In genomic region chr4:110058677-110059076, GRCh38 we compare ENCODE assay signal across 22 cellular contexts.
DNase-seq lines count a peak whose midpoint lies in the region; ATAC-seq and TF ChIP-seq lines count a peak whose summit lies in the region.
"Had no signal": no experiment of that assay in that cellular context is flagged by ENCODE, and none has a peak within 500 bp of the region (broad histone marks: within the 10 kb centered on the region; RNA-seq: fewer than 3 reads in every experiment).

No MANE protein-coding gene starts in this region.

- H3K27me3 Mint-ChIP-seq in activated CD4-positive, alpha-beta memory T cell treated with anti-CD3 and anti-CD28 coated beads for 36 hours, result no peaks in the 10 kb centered on the region

- DNase-seq in cardiac muscle cell (ENCODE audit: low read depth in 1 of 2, low spot score in 1 of 2) (no peak), Right ventricle myocardium superior (no peak), epithelial cell of prostate (ENCODE audit: low read depth, low spot score) (no peak), thyroid gland (no peak), NCI-H748 (lab: John Stamatoyannopoulos, UW; ENCODE audit: unreplicated experiment) (no peak)
- DNase-seq in activated CD4-positive, alpha-beta memory T cell treated with anti-CD3 and anti-CD28 coated beads for 36 hours, result no peak
- no peak for DNase-seq in stimulated activated effector memory CD8-positive, alpha-beta T cell treated with anti-CD3 and anti-CD28 coated beads, Interleukin-12 subunit alpha, Interleukin-12 subunit beta, amount 100 ng/mL, for 72 hours (ENCODE audit: low spot score in 2 of 2)
- no peak for DNase-seq in effector memory CD4-positive, alpha-beta T cell
- DNase-seq: activated CD4-positive, alpha-beta T cell treated with anti-CD3 and anti-CD28 coated beads for 1 hour; activated CD8-positive, alpha-beta memory T cell treated with anti-CD3 and anti-CD28 coated beads, Interleukin-2, amount 50 U/mL, for 48 hours; activated naive CD4-positive, alpha-beta T cell treated with anti-CD3 and anti-CD28 coated beads for 36 hours; anterior cingulate cortex; central memory CD4-positive, alpha-beta T cell; DMS 273 treated with DMSO at 0.1 percent for 48 hours; GDM1; HCEC 1CT; NCI-H1694 treated with DMSO at 0.1 percent for 48 hours; NCI-H2227 treated with DMSO at 0.1 percent for 48 hours; NCI-H748 treated with DMSO at 0.1 percent for 48 hours; stimulated activated CD4-positive, alpha-beta T cell treated with anti-CD3 and anti-CD28 coated beads, Interleukin-2, amount 100 ng/mL, for 24 hours; stimulated activated naive CD4-positive, alpha-beta T cell had no signal

- H3K27me3 ChIP-seq in cardiac muscle cell (no peaks in the 10 kb centered on the region), thyroid gland (no peaks in the 10 kb centered on the region)
- no peaks in the 10 kb centered on the region for H3K27me3 ChIP-seq in effector memory CD4-positive, alpha-beta T cell (replicated peaks; ENCODE audit: control insufficient read depth, insufficient read depth, low read length, poor library complexity, severe bottlenecking)

- POLR2A ChIA-PET in activated CD4-positive, alpha-beta memory T cell treated with anti-CD3 and anti-CD28 coated beads for 36 hours (lab: Charles Lee), result interaction anchor here (1.0 kb wide), 1 partner anchor 138 kb away, joined by 4 read pairs; no protein-coding TSS in a partner anchor

- no peak overlapping the region for H3K4me3 Mint-ChIP-seq in activated CD4-positive, alpha-beta memory T cell treated with anti-CD3 and anti-CD28 coated beads for 36 hours
- H3K4me3 Mint-ChIP-seq in stimulated activated effector memory CD8-positive, alpha-beta T cell treated with anti-CD3 and anti-CD28 coated beads, Interleukin-12 subunit alpha, Interleukin-12 subunit beta, amount 100 ng/mL, for 72 hours, result peak overlapping the region; percentile 58
- H3K4me3 Mint-ChIP-seq: activated naive CD4-positive, alpha-beta T cell treated with anti-CD3 and anti-CD28 coated beads for 36 hours had no signal

- intact Hi-C loops in Right ventricle myocardium superior (cut with DNase I), result no loop called here
- intact Hi-C loops in activated CD4-positive, alpha-beta memory T cell treated with anti-CD3 and anti-CD28 coated beads for 36 hours (cut with micrococcal nuclease), result loop anchor here (1.0 kb wide), 1 partner anchor 30 kb away; no protein-coding TSS in a partner anchor
- intact Hi-C loops in thyroid gland (cut with DNase I), result no loop called here

- H3K27ac ChIP-seq in cardiac muscle cell, result peak overlapping the region; percentile 50
- peak overlapping the region; percentile 25 for H3K27ac ChIP-seq in epithelial cell of prostate
- H3K27ac ChIP-seq in thyroid gland, result no peak overlapping the region
- no peak overlapping the region for H3K27ac ChIP-seq in effector memory CD4-positive, alpha-beta T cell (ENCODE audit: insufficient read depth, low read length, poor library complexity, severe bottlenecking)
- H3K27ac ChIP-seq: skin epidermis had no signal

- H3K36me3 Mint-ChIP-seq in activated CD4-positive, alpha-beta memory T cell treated with anti-CD3 and anti-CD28 coated beads for 36 hours, result no peaks in the 10 kb centered on the region
- peaks cover 6% of the 10 kb centered on the region for H3K36me3 Mint-ChIP-seq in stimulated activated effector memory CD8-positive, alpha-beta T cell treated with anti-CD3 and anti-CD28 coated beads, Interleukin-12 subunit alpha, Interleukin-12 subunit beta, amount 100 ng/mL, for 72 hours

- CTCF ChIA-PET in activated CD4-positive, alpha-beta memory T cell treated with anti-CD3 and anti-CD28 coated beads for 36 hours (lab: Charles Lee), result interaction anchor here (0.7 to 1.3 kb wide), 3 partner anchors 9 to 475 kb away, joined by 3 to 5 read pairs (median 4); no protein-coding TSS in a partner anchor

- no peaks in the 10 kb centered on the region for H3K9me3 Mint-ChIP-seq in activated CD4-positive, alpha-beta memory T cell treated with anti-CD3 and anti-CD28 coated beads for 36 hours
- no peaks in the 10 kb centered on the region for H3K9me3 Mint-ChIP-seq in stimulated activated effector memory CD8-positive, alpha-beta T cell treated with anti-CD3 and anti-CD28 coated beads, Interleukin-12 subunit alpha, Interleukin-12 subunit beta, amount 100 ng/mL, for 72 hours
- H3K9me3 Mint-ChIP-seq: activated naive CD4-positive, alpha-beta T cell treated with anti-CD3 and anti-CD28 coated beads for 36 hours had no signal

- H3K9me3 ChIP-seq in cardiac muscle cell (ENCODE audit: low read depth) (no peaks in the 10 kb centered on the region), thyroid gland (no peaks in the 10 kb centered on the region)
- no peaks in the 10 kb centered on the region for H3K9me3 ChIP-seq in effector memory CD4-positive, alpha-beta T cell (ENCODE audit: control insufficient read depth, low read length)

- no peak for ATAC-seq in Right ventricle myocardium superior (ENCODE audit: poor library complexity)
- peak; percentile 44 for ATAC-seq in stimulated activated effector memory CD8-positive, alpha-beta T cell treated with anti-CD3 and anti-CD28 coated beads, Interleukin-12 subunit alpha, Interleukin-12 subunit beta, amount 100 ng/mL, for 72 hours

- WGBS in thyroid gland, 2 donors, result 100% methylated on average over 1 of the region's 1 CpG

- peaks cover 10% of the 10 kb centered on the region for H3K36me3 ChIP-seq in cardiac muscle cell
- no peaks in the 10 kb centered on the region for H3K36me3 ChIP-seq in thyroid gland
- H3K36me3 ChIP-seq in effector memory CD4-positive, alpha-beta T cell (ENCODE audit: control insufficient read depth, insufficient read depth, low read length), result no peaks in the 10 kb centered on the region

- H3K4me1 Mint-ChIP-seq in activated CD4-positive, alpha-beta memory T cell treated with anti-CD3 and anti-CD28 coated beads for 36 hours (ENCODE audit: low read depth), result peaks cover 34% of the 10 kb centered on the region
- H3K4me1 Mint-ChIP-seq in stimulated activated effector memory CD8-positive, alpha-beta T cell treated with anti-CD3 and anti-CD28 coated beads, Interleukin-12 subunit alpha, Interleukin-12 subunit beta, amount 100 ng/mL, for 72 hours, result peaks cover 69% of the 10 kb centered on the region

- TF ChIP-seq CTCF in cardiac muscle cell (IDR thresholded peaks at IDR 0.05; ENCODE audit: low read depth, low read length) (no peak), thyroid gland (IDR thresholded peaks at IDR 0.05) (no peak)

- H3K4me1 ChIP-seq in cardiac muscle cell (ENCODE audit: low read depth) (no peaks in the 10 kb centered on the region), thyroid gland (peaks cover 3 to 14% of the 10 kb centered on the region in 2 donors)
- H3K4me1 ChIP-seq in effector memory CD4-positive, alpha-beta T cell (ENCODE audit: control insufficient read depth, insufficient read depth, low read length, poor library complexity, severe bottlenecking), result peaks cover 13% of the 10 kb centered on the region

- H3K27ac Mint-ChIP-seq in activated CD4-positive, alpha-beta memory T cell treated with anti-CD3 and anti-CD28 coated beads for 36 hours, result peak overlapping the region; percentile 16
- H3K27ac Mint-ChIP-seq in stimulated activated effector memory CD8-positive, alpha-beta T cell treated with anti-CD3 and anti-CD28 coated beads, Interleukin-12 subunit alpha, Interleukin-12 subunit beta, amount 100 ng/mL, for 72 hours, result peak overlapping the region; percentile 89
- H3K27ac Mint-ChIP-seq: activated naive CD4-positive, alpha-beta T cell treated with anti-CD3 and anti-CD28 coated beads for 36 hours had no signal

- TF ChIP-seq POLR2A in thyroid gland (IDR thresholded peaks at IDR 0.05), result no peak

- no peak overlapping the region for H3K4me3 ChIP-seq in cardiac muscle cell
- H3K4me3 ChIP-seq in thyroid gland (replicated peaks in 1 of 3), result no peak overlapping the region
- H3K4me3 ChIP-seq in effector memory CD4-positive, alpha-beta T cell (ENCODE audit: insufficient read depth, low read depth, low read length, poor library complexity, severe bottlenecking), result no peak overlapping the region
- H3K4me3 ChIP-seq: skin epidermis had no signal

Comparison
In these comparisons a context has a peak if more than half of its experiments do, and no peak if none do; other contexts are left out.
1. H3K27ac ChIP-seq: peak in cardiac muscle cell (single experiment) and epithelial cell of prostate (single experiment); none in thyroid gland (0 of 3) and effector memory CD4-positive, alpha-beta T cell (single experiment).